8 cellular contexts compared by ENCODE assay signal in the genomic region with DNA sequence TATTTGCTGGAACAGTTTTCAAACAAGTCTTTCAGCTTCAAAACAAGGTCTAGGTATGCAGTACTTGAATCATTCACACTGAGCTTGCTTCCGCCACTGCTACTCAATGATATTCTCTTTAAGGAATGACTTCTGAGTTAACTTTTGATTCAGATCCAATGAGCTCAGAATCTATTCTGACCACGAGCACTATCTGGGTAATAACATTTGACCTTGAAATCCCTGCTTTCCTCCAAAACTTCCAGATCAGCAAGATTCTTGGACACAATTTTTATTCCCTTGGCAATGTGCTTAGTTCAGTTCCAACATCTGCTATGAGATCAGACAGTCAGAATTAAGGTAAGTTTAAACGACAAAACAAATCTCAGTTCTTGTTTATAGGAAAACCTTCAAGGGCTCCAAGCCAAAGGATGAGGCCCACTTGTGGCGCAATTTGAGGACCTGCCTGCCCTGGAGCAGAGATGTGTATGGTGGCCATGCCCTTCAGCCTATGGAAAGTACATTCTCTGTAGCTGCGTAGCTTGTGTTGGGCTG.
DNase-seq lines count a peak whose midpoint lies in the region; ATAC-seq and TF ChIP-seq lines count a peak whose summit lies in the region.

No MANE protein-coding gene starts in this region.

- H3K27ac ChIP-seq in right cardiac atrium (ENCODE audit: low read length): peak overlapping the region; percentile 93
- H3K27ac ChIP-seq in A673 (ENCODE audit: low read depth, low read length, poor library complexity, severe bottlenecking): no peak overlapping the region

- peak; percentile 96 for DNase-seq in HCEC 1CT
- DNase-seq in activated naive CD8-positive, alpha-beta T cell treated with anti-CD3 and anti-CD28 coated beads, Interleukin-2, amount 50 U/mL, for 24 hours: no peak
- DNase-seq in right cardiac atrium: peak in 1 of 3 donors; percentile 64
- peak; percentile 83 for DNase-seq in stromal cell of bone marrow (ENCODE audit: low read depth)
- no peak for DNase-seq in NCI-H2227 treated with DMSO at 0.1 percent for 48 hours (lab: John Stamatoyannopoulos, UW)
- no peak for DNase-seq in C1 segment of cervical spinal cord (lab: John Stamatoyannopoulos, UW)
- no peak for DNase-seq in A673 (ENCODE audit: low spot score)

- intact Hi-C loops in right cardiac atrium (cut with DNase I) (no loop called here), A673 (cut with micrococcal nuclease; ENCODE audit: unreplicated experiment) (no loop called here)

- H3K4me1 ChIP-seq in right cardiac atrium (ENCODE audit: control insufficient read depth, insufficient read depth, low read length) (peaks cover 37% of the 10 kb centered on the region), A673 (ENCODE audit: insufficient read depth, low read length, poor library complexity, severe bottlenecking) (peaks cover 18% of the 10 kb centered on the region)

- peaks cover 99% of the 10 kb centered on the region for H3K4me1 Mint-ChIP-seq in activated naive CD8-positive, alpha-beta T cell treated with anti-CD3 and anti-CD28 coated beads, Interleukin-2, amount 50 U/mL, for 24 hours

- peak overlapping the region; percentile 96 for H3K27ac Mint-ChIP-seq in activated naive CD8-positive, alpha-beta T cell treated with anti-CD3 and anti-CD28 coated beads, Interleukin-2, amount 50 U/mL, for 24 hours

- CTCF ChIA-PET in A673 (lab: Charles Lee): no interaction called here

- no peaks in the 10 kb centered on the region for H3K9me3 Mint-ChIP-seq in activated naive CD8-positive, alpha-beta T cell treated with anti-CD3 and anti-CD28 coated beads, Interleukin-2, amount 50 U/mL, for 24 hours

- H3K36me3 ChIP-seq in A673 (ENCODE audit: insufficient read depth, low read length, poor library complexity, severe bottlenecking): no peaks in the 10 kb centered on the region

- peak overlapping the region; percentile 34 for H3K4me3 ChIP-seq in right cardiac atrium (ENCODE audit: low read length)
- H3K4me3 ChIP-seq in A673 (ENCODE audit: low read depth, low read length, poor library complexity, severe bottlenecking): no peak overlapping the region

- WGBS in right cardiac atrium: 33% methylated on average over 5 of the region's 5 CpGs

- TF ChIP-seq CTCF in A673 (conservative IDR thresholded peaks at IDR 0.05; ENCODE audit: low read depth, low read length): no peak

- H3K27me3 ChIP-seq in right cardiac atrium (ENCODE audit: control insufficient read depth, insufficient read depth) (no peaks in the 10 kb centered on the region), A673 (replicated peaks; ENCODE audit: insufficient read depth, low read depth, low read length, poor library complexity) (no peaks in the 10 kb centered on the region)

- H3K36me3 Mint-ChIP-seq in activated naive CD8-positive, alpha-beta T cell treated with anti-CD3 and anti-CD28 coated beads, Interleukin-2, amount 50 U/mL, for 24 hours (ENCODE audit: low read depth): peaks cover 53% of the 10 kb centered on the region

- ATAC-seq in activated naive CD8-positive, alpha-beta T cell treated with anti-CD3 and anti-CD28 coated beads, Interleukin-2, amount 50 U/mL, for 24 hours: no peak
- ATAC-seq in right cardiac atrium: peak; percentile 16 to 46
- no peak for ATAC-seq in HG03521 (IDR thresholded peaks at IDR 0.05; ENCODE audit: unreplicated experiment)

- H3K9me3 ChIP-seq in right cardiac atrium (ENCODE audit: control insufficient read depth, low read length) (no peaks in the 10 kb centered on the region), A673 (ENCODE audit: low read depth, low read length, poor library complexity, severe bottlenecking) (no peaks in the 10 kb centered on the region)

- POLR2A ChIA-PET in A673 (lab: Charles Lee; ENCODE audit: low non-redundant PET): no interaction called here

- no TSS peak for BruUV-seq in A673 (replicated peaks; lab: Mats Ljungman, UMichigan)

- peaks cover 2% of the 10 kb centered on the region for H3K27me3 Mint-ChIP-seq in activated naive CD8-positive, alpha-beta T cell treated with anti-CD3 and anti-CD28 coated beads, Interleukin-2, amount 50 U/mL, for 24 hours

- peak overlapping the region; percentile 84 for H3K4me3 Mint-ChIP-seq in activated naive CD8-positive, alpha-beta T cell treated with anti-CD3 and anti-CD28 coated beads, Interleukin-2, amount 50 U/mL, for 24 hours

Comparison
In these comparisons a context has a peak if more than half of its experiments do, and no peak if none do; other contexts are left out.
1. DNase-seq: peak in HCEC 1CT (single experiment) and stromal cell of bone marrow (single experiment); none in activated naive CD8-positive, alpha-beta T cell treated with anti-CD3 and anti-CD28 coated beads, Interleukin-2, amount 50 U/mL, for 24 hours (single experiment), NCI-H2227 treated with DMSO at 0.1 percent for 48 hours (single experiment), C1 segment of cervical spinal cord (0 of 14) and A673 (single experiment).
2. ATAC-seq: peak in right cardiac atrium (2 of 2); none in activated naive CD8-positive, alpha-beta T cell treated with anti-CD3 and anti-CD28 coated beads, Interleukin-2, amount 50 U/mL, for 24 hours (single experiment) and HG03521 (single experiment).